Comparison of ENCODE assay signal across 35 cellular contexts in the genomic region with DNA sequence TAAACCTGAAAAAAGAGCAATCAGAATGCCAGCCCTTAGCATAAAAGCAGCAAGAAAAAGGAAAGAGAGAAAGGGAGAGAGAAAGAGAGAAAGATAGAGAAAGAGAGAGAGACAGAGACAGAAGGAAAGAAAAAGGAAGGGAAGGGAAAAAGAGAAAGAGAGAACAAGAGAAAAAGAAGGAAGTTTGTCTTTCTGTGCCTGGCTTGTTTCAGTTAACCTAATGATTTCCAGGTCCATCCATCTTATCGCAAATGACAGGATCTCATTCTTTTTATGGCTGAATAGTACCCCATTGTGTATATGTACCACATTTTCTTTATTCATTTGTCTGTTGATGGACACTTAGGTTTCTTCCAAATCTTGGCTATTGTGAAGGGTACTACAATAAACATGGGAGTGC.
"Had no signal": no experiment of that assay in that cellular context is flagged by ENCODE, and none has a peak within 500 bp of the region (broad histone marks: within the 10 kb centered on the region; RNA-seq: fewer than 3 reads in every experiment).

No MANE protein-coding gene starts in this region.

- H3K4me3 ChIP-seq: MG63 had no signal

- H3K9ac ChIP-seq: KMS-11 had no signal

- H3K27ac ChIP-seq: KMS-11 had no signal

- H3K4me2 ChIP-seq: KMS-11 had no signal

- DNase-seq: Karpas-422, Kasumi-1, MG63, MM.1S, MV-4-11, NCI-H1048, NCI-H1092, NCI-H1092 treated with DMSO at 0.1 percent for 48 hours, NCI-H1105, NCI-H1105 treated with DMSO at 0.1 percent for 48 hours, NCI-H1417, NCI-H1417 treated with DMSO at 0.1 percent for 48 hours, NCI-H1436, NCI-H1436 treated with DMSO at 0.1 percent for 48 hours, NCI-H146, NCI-H1694, NCI-H1694 treated with DMSO at 0.1 percent for 48 hours, NCI-H187, NCI-H187 treated with DMSO at 0.1 percent for 48 hours, NCI-H1930, NCI-H2029, NCI-H2029 treated with DMSO at 0.1 percent for 48 hours, NCI-H2081, NCI-H2081 treated with DMSO at 0.1 percent for 48 hours, NCI-H2107, NCI-H2171, NCI-H2171 treated with DMSO at 0.1 percent for 48 hours, NCI-H2227 treated with DMSO at 0.1 percent for 48 hours, NCI-H226, NCI-H345, NCI-H446, NCI-H446 treated with DMSO at 0.1 percent for 48 hours, NCI-H510A, NCI-H510A treated with DMSO at 0.1 percent for 48 hours had no signal

- H3K27me3 ChIP-seq: MG63 had no signal

- H3K36me3 ChIP-seq: MG63 had no signal
